In genomic region chr2:168935810-168936581, GRCh38 we compare ENCODE assay signal across 17 cellular contexts. TPM values are rescaled to one million over a fixed set of nuclear protein-coding genes. Genes with fewer than 3 reads are reported as not detected.
DNase-seq lines count a peak whose midpoint lies in the region; TF ChIP-seq lines count a peak whose summit lies in the region.
"Had no signal": no experiment of that assay in that cellular context is flagged by ENCODE, and none has a peak within 500 bp of the region (broad histone marks: within the 10 kb centered on the region; RNA-seq: fewer than 3 reads in every experiment).

No MANE protein-coding gene starts in this region.

- H3K4me2 ChIP-seq in Karpas-422 (ENCODE audit: low read depth, low read length, poor library complexity, severe bottlenecking), result no peak overlapping the region

- no peaks in the 10 kb centered on the region for H3K36me3 Mint-ChIP-seq in activated CD4-positive, alpha-beta memory T cell treated with anti-CD3 and anti-CD28 coated beads, Interleukin-2, amount 10 ng/mL, durations not matched to agents 7 days and 5 days (ENCODE audit: low read depth)

- CTCF ChIA-PET in activated CD4-positive, alpha-beta memory T cell treated with anti-CD3 and anti-CD28 coated beads, Interleukin-2, amount 10 ng/mL, durations not matched to agents 7 days and 5 days (lab: Charles Lee), result interaction anchor here (1.1 kb wide), 1 partner anchor 15 kb away, joined by 3 read pairs; no protein-coding TSS in a partner anchor

- no peak overlapping the region for H3K4me3 ChIP-seq in brain microvascular endothelial cell (ENCODE audit: low read depth, low read length)
- H3K4me3 ChIP-seq in Karpas-422 (ENCODE audit: low read length), result no peak overlapping the region
- H3K4me3 ChIP-seq: vagina had no signal

- H3K27me3 Mint-ChIP-seq in activated CD4-positive, alpha-beta memory T cell treated with anti-CD3 and anti-CD28 coated beads, Interleukin-2, amount 10 ng/mL, durations not matched to agents 7 days and 5 days, result peaks cover 5% of the 10 kb centered on the region

- no peak overlapping the region for H2AFZ ChIP-seq in Karpas-422 (ENCODE audit: low read length)

- no peaks in the 10 kb centered on the region for H3K9me3 ChIP-seq in Karpas-422 (ENCODE audit: low read length)
- H3K9me3 ChIP-seq: vagina had no signal

- peak overlapping the region; percentile 9 for H3K27ac ChIP-seq in brain microvascular endothelial cell
- H3K27ac ChIP-seq in Karpas-422 (ENCODE audit: low read length), result no peak overlapping the region
- H3K27ac ChIP-seq: HL-60, vagina had no signal

- H3K4me1 ChIP-seq in Karpas-422 (ENCODE audit: low read length), result no peaks in the 10 kb centered on the region
- H3K4me1 ChIP-seq: vagina had no signal

- no peaks in the 10 kb centered on the region for H3K9me2 ChIP-seq in Karpas-422 (replicated peaks; ENCODE audit: insufficient read depth, low read length)

- H3K9ac ChIP-seq in Karpas-422 (ENCODE audit: low read length), result no peak overlapping the region

- in situ Hi-C loops in brain microvascular endothelial cell (cut with HindIII; ENCODE audit: low pct_ligation_motif_present, low sequenced_read_pairs), result no loop called here

- DNase-seq in AG20443 (ENCODE audit: low spot score) (peak; percentile 81), MV-4-11 (lab: John Stamatoyannopoulos, UW) (peak; percentile 29), brain microvascular endothelial cell (peak; percentile 73), iris pigment epithelial cell (ENCODE audit: low read depth) (peak; percentile 89), Karpas-422 (no peak), posterior cingulate gyrus (no peak)
- no peak for DNase-seq in stimulated activated CD4-positive, alpha-beta T cell treated with anti-CD3 and anti-CD28 coated beads, Interleukin-4, amount 100 ng/mL, for 1 hour
- DNase-seq in activated CD4-positive, alpha-beta memory T cell treated with anti-CD3 and anti-CD28 coated beads, Interleukin-2, amount 10 ng/mL, durations not matched to agents 7 days and 5 days, result no peak
- DNase-seq: activated CD4-positive, alpha-beta T cell treated with anti-CD3 and anti-CD28 coated beads, Interleukin-2, amount 50 U/mL, for 4 hours; activated effector memory CD4-positive, alpha-beta T cell treated with Interleukin-2 at 50 U/mL for 16 hours; midbrain; NCI-H2171; stimulated activated CD4-positive, alpha-beta T cell treated with anti-CD3 and anti-CD28 coated beads, Interleukin-2, amount 100 ng/mL, for 24 hours had no signal

- H3K79me2 ChIP-seq in Karpas-422 (ENCODE audit: low read length), result no peaks in the 10 kb centered on the region

- H3K9me3 Mint-ChIP-seq in activated CD4-positive, alpha-beta memory T cell treated with anti-CD3 and anti-CD28 coated beads, Interleukin-2, amount 10 ng/mL, durations not matched to agents 7 days and 5 days, result no peaks in the 10 kb centered on the region
- H3K9me3 Mint-ChIP-seq: central memory CD8-positive, alpha-beta T cell; T-helper 1 cell treated with Interleukin-12 subunit alpha and Interleukin-12 subunit beta and Interleukin-4 antibody, amounts not matched to agents 30 μg/mL and 1 μg/mL, for 36 hours had no signal

- H3K4me1 Mint-ChIP-seq in activated CD4-positive, alpha-beta memory T cell treated with anti-CD3 and anti-CD28 coated beads, Interleukin-2, amount 10 ng/mL, durations not matched to agents 7 days and 5 days, result peaks cover 4% of the 10 kb centered on the region
- H3K4me1 Mint-ChIP-seq: central memory CD8-positive, alpha-beta T cell had no signal

- H4K20me1 ChIP-seq in Karpas-422 (ENCODE audit: insufficient read depth, low read depth, low read length), result no peaks in the 10 kb centered on the region

- H3K27me3 ChIP-seq in brain microvascular endothelial cell (replicated peaks) (no peaks in the 10 kb centered on the region), Karpas-422 (ENCODE audit: low read length) (no peaks in the 10 kb centered on the region)
- H3K27me3 ChIP-seq: vagina had no signal

- POLR2A ChIA-PET in activated CD4-positive, alpha-beta memory T cell treated with anti-CD3 and anti-CD28 coated beads, Interleukin-2, amount 10 ng/mL, durations not matched to agents 7 days and 5 days (lab: Charles Lee), result no interaction called here

- H3K27ac Mint-ChIP-seq in activated CD4-positive, alpha-beta memory T cell treated with anti-CD3 and anti-CD28 coated beads, Interleukin-2, amount 10 ng/mL, durations not matched to agents 7 days and 5 days, result no peak overlapping the region
- H3K27ac Mint-ChIP-seq: T-helper 1 cell treated with Interleukin-12 subunit alpha and Interleukin-12 subunit beta and Interleukin-4 antibody, amounts not matched to agents 30 μg/mL and 1 μg/mL, for 36 hours had no signal

- intact Hi-C loops in posterior cingulate gyrus (cut with DNase I), result no loop called here

- H3K36me3 ChIP-seq in brain microvascular endothelial cell (replicated peaks), result no peaks in the 10 kb centered on the region
- H3K36me3 ChIP-seq in Karpas-422 (ENCODE audit: insufficient read depth, low read length), result no peaks in the 10 kb centered on the region
- H3K36me3 ChIP-seq: vagina had no signal

- TF ChIP-seq CTCF in brain microvascular endothelial cell (IDR thresholded peaks at IDR 0.05; ENCODE audit: low read depth, low read length, missing control alignments), result no peak

- H3K4me3 Mint-ChIP-seq in activated CD4-positive, alpha-beta memory T cell treated with anti-CD3 and anti-CD28 coated beads, Interleukin-2, amount 10 ng/mL, durations not matched to agents 7 days and 5 days, result no peak overlapping the region
- H3K4me3 Mint-ChIP-seq: central memory CD8-positive, alpha-beta T cell; T-helper 1 cell treated with Interleukin-12 subunit alpha and Interleukin-12 subunit beta and Interleukin-4 antibody, amounts not matched to agents 30 μg/mL and 1 μg/mL, for 36 hours had no signal

RNA-seq across cellular contexts. Expression of gene G6PC2, which starts 34.9 kb away (rescaled TPM):
- not detected in 2 replicates for total RNA-seq in Karpas-422 (2014; rRNA removed; shearing (Covaris generic); ENCODE audit: low replicate concordance)
- total RNA-seq in activated CD4-positive, alpha-beta memory T cell treated with anti-CD3 and anti-CD28 coated beads, Interleukin-2, amount 10 ng/mL, durations not matched to agents 7 days and 5 days, result not detected
- total RNA-seq: vagina had no signal

RNA-seq across cellular contexts. Expression of gene SPC25, which starts 45.8 kb away (rescaled TPM):
- 5.4 and 17.5 TPM in 2 replicates for total RNA-seq in Karpas-422 (2014; rRNA removed; shearing (Covaris generic); ENCODE audit: low replicate concordance)
- 10 to 100 TPM; 33.3 to 34.2 TPM for total RNA-seq in activated CD4-positive, alpha-beta memory T cell treated with anti-CD3 and anti-CD28 coated beads, Interleukin-2, amount 10 ng/mL, durations not matched to agents 7 days and 5 days
- total RNA-seq: vagina had no signal

Comparison
In these comparisons a context has a peak if more than half of its experiments do, and no peak if none do; other contexts are left out.
1. DNase-seq: peak in AG20443 (single experiment), MV-4-11 (single experiment), brain microvascular endothelial cell (single experiment) and iris pigment epithelial cell (single experiment); none in Karpas-422 (single experiment), stimulated activated CD4-positive, alpha-beta T cell treated with anti-CD3 and anti-CD28 coated beads, Interleukin-4, amount 100 ng/mL, for 1 hour (single experiment), activated CD4-positive, alpha-beta memory T cell treated with anti-CD3 and anti-CD28 coated beads, Interleukin-2, amount 10 ng/mL, durations not matched to agents 7 days and 5 days (single experiment) and posterior cingulate gyrus (0 of 10).